30 cellular contexts compared by ENCODE assay signal in genomic region chr14:38000340-38000739, GRCh38.
"Had no signal": no experiment of that assay in that cellular context is flagged by ENCODE, and none has a peak within 500 bp of the region (broad histone marks: within the 10 kb centered on the region; RNA-seq: fewer than 3 reads in every experiment).

No MANE protein-coding gene starts in this region.

- H3K27ac ChIP-seq: adrenal gland, body of pancreas, esophagus squamous epithelium, gastroesophageal sphincter had no signal

- ATAC-seq: activated CD4-positive, alpha-beta T cell treated with anti-CD3 and anti-CD28 coated beads for 36 hours; activated CD8-positive, alpha-beta memory T cell treated with anti-CD3 and anti-CD28 coated beads, Interleukin-2, amount 10 ng/mL, durations not matched to agents 7 days and 5 days; activated CD8-positive, alpha-beta T cell treated with anti-CD3 and anti-CD28 coated beads, Interleukin-2, amount 10 ng/mL, durations not matched to agents 7 days and 5 days; activated naive CD8-positive, alpha-beta T cell treated with anti-CD3 and anti-CD28 coated beads, Interleukin-2, amount 50 U/mL, for 24 hours; body of pancreas; effector memory CD8-positive, alpha-beta T cell; gastroesophageal sphincter; T-helper 17 cell had no signal

- H3K4me3 ChIP-seq: adrenal gland, body of pancreas, esophagus squamous epithelium, gastroesophageal sphincter had no signal

- H3K27me3 ChIP-seq: adrenal gland, body of pancreas, esophagus squamous epithelium, gastroesophageal sphincter had no signal

- DNase-seq: activated CD4-positive, alpha-beta memory T cell treated with anti-CD3 and anti-CD28 coated beads for 36 hours; activated CD4-positive, alpha-beta T cell treated with anti-CD3 and anti-CD28 coated beads for 36 hours; activated CD4-positive, alpha-beta T cell treated with anti-CD3 and anti-CD28 coated beads, Interleukin-2, amount 10 ng/mL, durations not matched to agents 24 days and 14 days; activated CD4-positive, CD25-positive, alpha-beta regulatory T cell; activated CD4-positive, CD25-positive, alpha-beta regulatory T cell treated with anti-CD3 and anti-CD28 coated beads, Interleukin-2, amount 50 U/mL, for 72 hours; activated CD8-positive, alpha-beta memory T cell treated with anti-CD3 and anti-CD28 coated beads, Interleukin-2, amount 10 ng/mL, durations not matched to agents 7 days and 5 days; activated CD8-positive, alpha-beta memory T cell treated with anti-CD3 and anti-CD28 coated beads, Interleukin-2, amount 50 U/mL, for 4 hours; activated CD8-positive, alpha-beta T cell treated with anti-CD3 and anti-CD28 coated beads, Interleukin-2, amount 10 ng/mL, durations not matched to agents 7 days and 5 days; activated effector memory CD4-positive, alpha-beta T cell treated with anti-CD3 and anti-CD28 coated beads, Interleukin-2, amount 50 U/mL, for 16 hours; activated naive CD4-positive, alpha-beta T cell treated with anti-CD3 and anti-CD28 coated beads for 36 hours; activated naive CD8-positive, alpha-beta T cell treated with anti-CD3 and anti-CD28 coated beads for 36 hours; activated naive CD8-positive, alpha-beta T cell treated with anti-CD3 and anti-CD28 coated beads, Interleukin-2, amount 50 U/mL, for 24 hours; activated T-cell treated with anti-CD3 and anti-CD28 coated beads, Interleukin-2, amount 50 U/mL, for 1 hour; activated T-cell treated with anti-CD3 and anti-CD28 coated beads, Interleukin-2, amount 50 U/mL, for 48 hours; adrenal gland; amygdala; aorta; body of pancreas; caudate nucleus; cortex of kidney; dermis blood vessel endothelial cell; effector CD4-positive, alpha-beta T cell; effector memory CD8-positive, alpha-beta T cell; erythroblast; esophagus squamous epithelium; foreskin melanocyte; T-helper 1 cell; T-helper 17 cell had no signal

- FAIRE-seq: colon had no signal

- H3K4me1 ChIP-seq: adrenal gland, body of pancreas, esophagus squamous epithelium, gastroesophageal sphincter had no signal

- H3K36me3 ChIP-seq: adrenal gland, esophagus squamous epithelium, gastroesophageal sphincter had no signal

- H3K9me3 ChIP-seq: adrenal gland, body of pancreas, esophagus squamous epithelium, gastroesophageal sphincter had no signal
